Comparison of ENCODE assay signal across 10 cellular contexts in the genomic region with DNA sequence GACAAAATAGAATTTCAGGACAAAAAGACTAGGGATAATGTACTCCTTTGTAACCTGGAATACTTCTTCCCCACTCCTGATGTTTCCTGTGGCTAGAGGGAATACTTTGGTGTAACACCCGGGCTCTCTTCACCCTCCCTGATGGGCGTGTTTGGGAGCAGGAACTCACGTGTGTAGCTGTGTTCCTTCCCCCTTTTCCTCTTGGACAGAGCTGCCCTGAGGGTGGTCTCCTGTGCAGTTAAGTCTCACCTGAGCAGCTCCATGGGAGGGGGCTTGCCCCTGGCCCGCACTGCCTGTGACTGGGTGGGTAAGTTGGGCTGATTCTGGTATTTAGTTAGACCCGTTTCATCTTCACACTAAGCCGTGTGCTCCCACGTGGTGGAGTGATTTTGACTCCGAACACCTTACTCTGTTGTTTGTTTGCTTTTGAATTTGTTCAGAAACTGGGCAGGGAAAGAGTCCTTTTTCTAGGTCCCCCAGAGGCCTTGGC.
DNase-seq lines count a peak whose midpoint lies in the region; ATAC-seq and TF ChIP-seq lines count a peak whose summit lies in the region.
"Had no signal": no experiment of that assay in that cellular context is flagged by ENCODE, and none has a peak within 500 bp of the region (broad histone marks: within the 10 kb centered on the region; RNA-seq: fewer than 3 reads in every experiment).

No MANE protein-coding gene starts in this region.

- no peaks in the 10 kb centered on the region for H3K4me1 ChIP-seq in right lobe of liver

- intact Hi-C loops in natural killer cell (cut with micrococcal nuclease) = no loop called here
- intact Hi-C loops in right lobe of liver (cut with DNase I) = no loop called here

- no peaks in the 10 kb centered on the region for H3K9me3 Mint-ChIP-seq in natural killer cell
- no peaks in the 10 kb centered on the region for H3K9me3 Mint-ChIP-seq in natural killer cell treated with Interleukin-12 subunit alpha and Interleukin-12 subunit beta and Interleukin-15 and Interleukin-18, amount 100 ng/mL, for 72 hours

- peaks cover 15 to 23% of the 10 kb centered on the region in 2 donors for H3K4me1 Mint-ChIP-seq in natural killer cell
- peaks cover 4 to 6% of the 10 kb centered on the region in 2 donors for H3K4me1 Mint-ChIP-seq in natural killer cell treated with Interleukin-12 subunit alpha and Interleukin-12 subunit beta and Interleukin-15 and Interleukin-18, amount 100 ng/mL, for 72 hours (ENCODE audit: low read depth in 2 of 2)

- 68% methylated on average over 7 of the region's 8 CpGs for WGBS in right lobe of liver (ENCODE audit: insufficient coverage, low coverage, low lambda C conversion rate, missing lambda C conversion rate)

- DNase-seq in natural killer cell = no peak
- no peak for DNase-seq in natural killer cell treated with Interleukin-12 subunit alpha and Interleukin-12 subunit beta and Interleukin-15 and Interleukin-18, amount 100 ng/mL, for 72 hours (ENCODE audit: low spot score)
- no peak for DNase-seq in astrocyte of the spinal cord (ENCODE audit: low read depth, low spot score)
- DNase-seq in right lobe of liver = peak in 1 of 3 donors; percentile 25
- DNase-seq in activated T-cell treated with anti-CD3 and anti-CD28 coated beads for 4 hours = no peak
- no peak for DNase-seq in ACHN
- DNase-seq: activated gamma-delta T cell treated with Interleukin-2 at 50 U/mL for 16 hours, foreskin fibroblast had no signal

- no peak for TF ChIP-seq POLR2A in right lobe of liver (IDR thresholded peaks at IDR 0.05)

- no peaks in the 10 kb centered on the region for H3K27me3 ChIP-seq in right lobe of liver

- H3K27ac ChIP-seq in right lobe of liver = no peak overlapping the region

- H3K27me3 Mint-ChIP-seq in natural killer cell (ENCODE audit: low read depth in 2 of 2) = no peaks in the 10 kb centered on the region
- no peaks in the 10 kb centered on the region for H3K27me3 Mint-ChIP-seq in natural killer cell treated with Interleukin-12 subunit alpha and Interleukin-12 subunit beta and Interleukin-15 and Interleukin-18, amount 100 ng/mL, for 72 hours

- H3K4me3 Mint-ChIP-seq in natural killer cell = no peak overlapping the region
- H3K4me3 Mint-ChIP-seq in natural killer cell treated with Interleukin-12 subunit alpha and Interleukin-12 subunit beta and Interleukin-15 and Interleukin-18, amount 100 ng/mL, for 72 hours = no peak overlapping the region

- ATAC-seq in natural killer cell (no peak), right lobe of liver (peak; percentile 51 to 86 (median 68)), GM19455 (IDR thresholded peaks at IDR 0.05; ENCODE audit: unreplicated experiment) (no peak), HG02870 (IDR thresholded peaks at IDR 0.05; ENCODE audit: unreplicated experiment) (no peak)
- no peak for ATAC-seq in natural killer cell treated with Interleukin-12 subunit alpha and Interleukin-12 subunit beta and Interleukin-15 and Interleukin-18, amount 100 ng/mL, for 72 hours

- no peaks in the 10 kb centered on the region for H3K9me3 ChIP-seq in right lobe of liver

- peak overlapping the region; percentile 28 to 68 for H3K27ac Mint-ChIP-seq in natural killer cell
- H3K27ac Mint-ChIP-seq in natural killer cell treated with Interleukin-12 subunit alpha and Interleukin-12 subunit beta and Interleukin-15 and Interleukin-18, amount 100 ng/mL, for 72 hours = no peak overlapping the region

- peak overlapping the region; percentile 3 for H3K4me3 ChIP-seq in astrocyte of the spinal cord (ENCODE audit: low read depth, low read length)
- peak overlapping the region; percentile 2 to 46 (median 27) for H3K4me3 ChIP-seq in right lobe of liver

- no peaks in the 10 kb centered on the region for H3K36me3 Mint-ChIP-seq in natural killer cell
- no peaks in the 10 kb centered on the region for H3K36me3 Mint-ChIP-seq in natural killer cell treated with Interleukin-12 subunit alpha and Interleukin-12 subunit beta and Interleukin-15 and Interleukin-18, amount 100 ng/mL, for 72 hours

- TF ChIP-seq CTCF in natural killer cell (IDR thresholded peaks at IDR 0.05) = no peak
- no peak for TF ChIP-seq CTCF in astrocyte of the spinal cord (IDR thresholded peaks at IDR 0.05; ENCODE audit: low read depth, low read length)
- no peak for TF ChIP-seq CTCF in right lobe of liver (IDR thresholded peaks at IDR 0.05)

- in situ Hi-C loops in astrocyte of the spinal cord (cut with HindIII; ENCODE audit: low sequenced_read_pairs) = no loop called here
- in situ Hi-C loops in ACHN (cut with HindIII; ENCODE audit: low pct_ligation_motif_present, low pct_unique_long_range_greater_than_20kb, low sequenced_read_pairs) = no loop called here

- H3K36me3 ChIP-seq in right lobe of liver = no peaks in the 10 kb centered on the region

Comparison
In these comparisons a context has a peak if more than half of its experiments do, and no peak if none do; other contexts are left out.
1. H3K27ac Mint-ChIP-seq: peak in natural killer cell (2 of 2); none in natural killer cell treated with Interleukin-12 subunit alpha and Interleukin-12 subunit beta and Interleukin-15 and Interleukin-18, amount 100 ng/mL, for 72 hours (0 of 2).
2. ATAC-seq: peak in right lobe of liver (4 of 4); none in natural killer cell (0 of 3), natural killer cell treated with Interleukin-12 subunit alpha and Interleukin-12 subunit beta and Interleukin-15 and Interleukin-18, amount 100 ng/mL, for 72 hours (0 of 2), GM19455 (single experiment) and HG02870 (single experiment).